1 cellular context compared by ENCODE assay signal in genomic region chr13:41949104-41949503, GRCh38.
TF ChIP-seq lines count a peak whose summit lies in the region.
"Not testable (repeated sequence)": the region's sequence is repeated elsewhere in the genome, so short reads cannot be mapped to it uniquely, and the experiment has no call there.

No MANE protein-coding gene starts in this region.

- H3K9me3 ChIP-seq in HEK293 (ENCODE audit: control insufficient read depth, insufficient read depth, low read depth, low read length), result not testable (repeated sequence)

- peaks cover 0 to 10% of the 10 kb centered on the region in 2 experiments; a peak in 1 of 3 replicates for H3K36me3 ChIP-seq in HEK293 (ENCODE audit: control insufficient read depth in 2 of 2, insufficient read depth in 1 of 2, low read length in 2 of 2)

- not testable (repeated sequence) for H3K27ac ChIP-seq in HEK293 (ENCODE audit: extremely low read depth, low read depth, low read length)

- POLR2A ChIA-PET in HEK293 (lab: Yijun Ruan, JAX), result not testable (repeated sequence)

- CTCF ChIA-PET in HEK293 (lab: Yijun Ruan, JAX), result interaction anchor here (1.0 kb wide), 1 partner anchor 161 kb away, joined by 5 read pairs; no protein-coding TSS in a partner anchor

- H3K4me1 ChIP-seq in HEK293 (ENCODE audit: control insufficient read depth, insufficient read depth, low read length), result not testable (repeated sequence)

- not testable (repeated sequence) for H3K4me3 ChIP-seq in HEK293 (ENCODE audit: low read depth, low read length)

- not testable (repeated sequence) for TF ChIP-seq CTCF in HEK293 (tag by site-specific recombination; IDR thresholded peaks at IDR 0.05)

TF ChIP-seq in HEK293, 187 proteins besides CTCF, POLR2A, EP300 and RAD21:
- TF ChIP-seq ZNF146 (tag by site-specific recombination; IDR thresholded peaks at IDR 0.05), result peak; percentile 93
